Comparison of ENCODE assay signal across 1 cellular context in the genomic region with DNA sequence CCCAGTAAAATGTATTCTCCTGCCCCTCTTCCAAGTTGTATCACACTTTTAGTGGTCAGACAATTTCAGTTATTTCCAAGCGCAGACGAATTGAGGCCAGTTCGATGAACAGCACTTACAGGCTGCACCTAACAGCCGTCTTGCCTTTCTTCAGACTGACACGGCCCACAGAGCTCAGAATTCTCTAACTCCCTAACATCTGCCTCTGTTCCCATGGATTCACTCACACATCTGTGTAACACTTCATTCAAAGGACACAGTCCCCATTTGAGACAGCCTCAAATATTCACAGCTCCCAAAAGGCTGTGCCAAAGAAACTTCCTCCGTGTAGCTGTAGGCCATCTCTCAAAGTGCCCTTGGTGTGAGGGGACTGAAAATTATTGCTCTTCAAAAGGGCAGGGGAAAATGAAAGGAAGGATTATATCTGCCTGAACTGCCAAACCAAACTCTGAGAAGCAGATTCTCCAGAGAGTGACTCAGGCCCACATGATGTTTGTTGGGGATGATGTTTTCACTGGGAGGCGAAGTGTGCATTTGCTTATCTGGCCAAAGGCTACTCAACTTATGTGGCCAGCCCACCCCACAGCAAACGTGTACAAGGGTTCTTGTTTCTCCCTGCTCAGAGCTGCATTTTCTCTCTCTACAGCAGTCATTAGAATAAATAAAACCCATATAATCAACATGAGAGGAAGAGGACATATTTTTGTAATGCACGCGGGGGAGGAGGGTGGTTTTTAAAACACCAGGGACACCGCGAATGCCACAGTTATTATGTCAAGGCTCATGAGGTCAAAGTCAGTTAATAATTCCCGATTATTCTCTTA.
A peak's percentile ranks its signal among the peaks of the same experiment; 100 is the strongest.
TF ChIP-seq lines count a peak whose summit lies in the region.

No MANE protein-coding gene starts in this region.

TF ChIP-seq in HEK293, 187 proteins besides CTCF, POLR2A, EP300 and RAD21 (continued from another document and continues in another):
- TF ChIP-seq, protein P1, sequence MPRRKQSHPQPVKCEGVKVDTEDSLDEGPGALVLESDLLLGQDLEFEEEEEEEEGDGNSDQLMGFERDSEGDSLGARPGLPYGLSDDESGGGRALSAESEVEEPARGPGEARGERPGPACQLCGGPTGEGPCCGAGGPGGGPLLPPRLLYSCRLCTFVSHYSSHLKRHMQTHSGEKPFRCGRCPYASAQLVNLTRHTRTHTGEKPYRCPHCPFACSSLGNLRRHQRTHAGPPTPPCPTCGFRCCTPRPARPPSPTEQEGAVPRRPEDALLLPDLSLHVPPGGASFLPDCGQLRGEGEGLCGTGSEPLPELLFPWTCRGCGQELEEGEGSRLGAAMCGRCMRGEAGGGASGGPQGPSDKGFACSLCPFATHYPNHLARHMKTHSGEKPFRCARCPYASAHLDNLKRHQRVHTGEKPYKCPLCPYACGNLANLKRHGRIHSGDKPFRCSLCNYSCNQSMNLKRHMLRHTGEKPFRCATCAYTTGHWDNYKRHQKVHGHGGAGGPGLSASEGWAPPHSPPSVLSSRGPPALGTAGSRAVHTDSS (tag by site-specific recombination; IDR thresholded peaks at IDR 0.05): no peak
- TF ChIP-seq ZNF610 (tag by site-specific recombination; IDR thresholded peaks at IDR 0.05; ENCODE audit: borderline replicate concordance) (no peak), ZIC2 (tag by site-specific recombination; IDR thresholded peaks at IDR 0.05) (no peak), ZNF561 (tag by site-specific recombination; IDR thresholded peaks at IDR 0.05; ENCODE audit: borderline replicate concordance) (no peak), BCL11A (tag by site-specific recombination; IDR thresholded peaks at IDR 0.05; ENCODE audit: low read depth) (no peak), SALL2 (tag by site-specific recombination; IDR thresholded peaks at IDR 0.05; ENCODE audit: borderline replicate concordance) (no peak), ZNF600 (tag by site-specific recombination; IDR thresholded peaks at IDR 0.05) (0 out of 2 replicates have a peak, but pooled peaks have one; percentile 26), EGR2 (tag by site-specific recombination; IDR thresholded peaks at IDR 0.05; ENCODE audit: low read depth) (no peak), ZNF76 (tag by site-specific recombination; IDR thresholded peaks at IDR 0.05; ENCODE audit: borderline replicate concordance, low read depth) (no peak), ZNF555 (tag by site-specific recombination; conservative IDR thresholded peaks at IDR 0.05) (no peak), OVOL3 (tag by site-specific recombination; IDR thresholded peaks at IDR 0.05) (no peak), ZNF426 (tag by site-specific recombination; IDR thresholded peaks at IDR 0.05) (no peak), MYNN (tag by site-specific recombination; IDR thresholded peaks at IDR 0.05; ENCODE audit: borderline replicate concordance) (no peak), HOXC10 (CRISPR knock-in tag; IDR thresholded peaks at IDR 0.05) (no peak), ZNF169 (tag by site-specific recombination; IDR thresholded peaks at IDR 0.05) (no peak), REPIN1 (tag by site-specific recombination; IDR thresholded peaks at IDR 0.05; ENCODE audit: low read depth) (no peak), ZNF366 (tag by site-specific recombination; conservative IDR thresholded peaks at IDR 0.05) (peak; percentile 86), ZNF585B (tag by site-specific recombination; IDR thresholded peaks at IDR 0.05) (no peak), ZNF335 (tag by site-specific recombination; conservative IDR thresholded peaks at IDR 0.05) (0 out of 2 replicates have a peak, but pooled peaks have one; percentile 15), ZNF626 (tag by site-specific recombination; IDR thresholded peaks at IDR 0.05) (no peak), ZFP3 (tag by site-specific recombination; IDR thresholded peaks at IDR 0.05; ENCODE audit: low read depth) (no peak), OSR2 (tag by site-specific recombination; IDR thresholded peaks at IDR 0.05) (no peak), YY1 (tag by site-specific recombination; IDR thresholded peaks at IDR 0.05) (no peak), ZNF558 (tag by site-specific recombination; IDR thresholded peaks at IDR 0.05) (no peak), KLF7 (tag by site-specific recombination; IDR thresholded peaks at IDR 0.05; ENCODE audit: borderline replicate concordance) (no peak), GLIS2 (tag by site-specific recombination; IDR thresholded peaks at IDR 0.05) (no peak), SP7 (tag by site-specific recombination; IDR thresholded peaks at IDR 0.05) (peak; percentile 27; the same call in 1 of the 2 replicates), ZNF423 (tag by site-specific recombination; IDR thresholded peaks at IDR 0.05) (no peak), ZNF791 (tag by site-specific recombination; IDR thresholded peaks at IDR 0.05) (no peak), ZNF19 (tag by site-specific recombination; IDR thresholded peaks at IDR 0.05; ENCODE audit: low read depth) (no peak)
- TF ChIP-seq, protein P2, sequence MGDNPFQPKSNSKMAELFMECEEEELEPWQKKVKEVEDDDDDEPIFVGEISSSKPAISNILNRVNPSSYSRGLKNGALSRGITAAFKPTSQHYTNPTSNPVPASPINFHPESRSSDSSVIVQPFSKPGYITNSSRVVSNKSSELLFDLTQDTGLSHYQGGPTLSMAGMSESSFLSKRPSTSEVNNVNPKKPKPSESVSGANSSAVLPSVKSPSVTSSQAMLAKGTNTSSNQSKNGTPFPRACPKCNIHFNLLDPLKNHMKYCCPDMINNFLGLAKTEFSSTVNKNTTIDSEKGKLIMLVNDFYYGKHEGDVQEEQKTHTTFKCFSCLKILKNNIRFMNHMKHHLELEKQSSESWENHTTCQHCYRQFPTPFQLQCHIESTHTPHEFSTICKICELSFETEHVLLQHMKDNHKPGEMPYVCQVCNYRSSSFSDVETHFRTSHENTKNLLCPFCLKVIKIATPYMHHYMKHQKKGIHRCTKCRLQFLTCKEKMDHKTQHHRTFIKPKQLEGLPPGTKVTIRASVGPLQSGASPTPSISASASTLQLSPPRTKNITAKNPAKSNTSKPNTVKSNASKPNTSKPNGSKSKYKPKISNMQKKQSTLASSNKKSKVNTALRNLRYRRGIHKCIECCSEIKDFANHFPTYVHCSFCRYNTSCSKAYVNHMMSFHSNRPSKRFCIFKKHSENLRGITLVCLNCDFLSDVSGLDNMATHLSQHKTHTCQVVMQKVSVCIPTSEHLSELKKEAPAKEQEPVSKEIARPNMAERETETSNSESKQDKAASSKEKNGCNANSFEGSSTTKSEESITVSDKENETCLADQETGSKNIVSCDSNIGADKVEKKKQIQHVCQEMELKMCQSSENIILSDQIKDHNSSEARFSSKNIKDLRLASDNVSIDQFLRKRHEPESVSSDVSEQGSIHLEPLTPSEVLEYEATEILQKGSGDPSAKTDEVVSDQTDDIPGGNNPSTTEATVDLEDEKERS (tag by site-specific recombination; IDR thresholded peaks at IDR 0.05): no peak
- TF ChIP-seq, protein P3, sequence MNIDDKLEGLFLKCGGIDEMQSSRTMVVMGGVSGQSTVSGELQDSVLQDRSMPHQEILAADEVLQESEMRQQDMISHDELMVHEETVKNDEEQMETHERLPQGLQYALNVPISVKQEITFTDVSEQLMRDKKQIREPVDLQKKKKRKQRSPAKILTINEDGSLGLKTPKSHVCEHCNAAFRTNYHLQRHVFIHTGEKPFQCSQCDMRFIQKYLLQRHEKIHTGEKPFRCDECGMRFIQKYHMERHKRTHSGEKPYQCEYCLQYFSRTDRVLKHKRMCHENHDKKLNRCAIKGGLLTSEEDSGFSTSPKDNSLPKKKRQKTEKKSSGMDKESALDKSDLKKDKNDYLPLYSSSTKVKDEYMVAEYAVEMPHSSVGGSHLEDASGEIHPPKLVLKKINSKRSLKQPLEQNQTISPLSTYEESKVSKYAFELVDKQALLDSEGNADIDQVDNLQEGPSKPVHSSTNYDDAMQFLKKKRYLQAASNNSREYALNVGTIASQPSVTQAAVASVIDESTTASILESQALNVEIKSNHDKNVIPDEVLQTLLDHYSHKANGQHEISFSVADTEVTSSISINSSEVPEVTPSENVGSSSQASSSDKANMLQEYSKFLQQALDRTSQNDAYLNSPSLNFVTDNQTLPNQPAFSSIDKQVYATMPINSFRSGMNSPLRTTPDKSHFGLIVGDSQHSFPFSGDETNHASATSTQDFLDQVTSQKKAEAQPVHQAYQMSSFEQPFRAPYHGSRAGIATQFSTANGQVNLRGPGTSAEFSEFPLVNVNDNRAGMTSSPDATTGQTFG (tag by site-specific recombination; IDR thresholded peaks at IDR 0.05; ENCODE audit: borderline replicate concordance): no peak
- TF ChIP-seq, protein P4, sequence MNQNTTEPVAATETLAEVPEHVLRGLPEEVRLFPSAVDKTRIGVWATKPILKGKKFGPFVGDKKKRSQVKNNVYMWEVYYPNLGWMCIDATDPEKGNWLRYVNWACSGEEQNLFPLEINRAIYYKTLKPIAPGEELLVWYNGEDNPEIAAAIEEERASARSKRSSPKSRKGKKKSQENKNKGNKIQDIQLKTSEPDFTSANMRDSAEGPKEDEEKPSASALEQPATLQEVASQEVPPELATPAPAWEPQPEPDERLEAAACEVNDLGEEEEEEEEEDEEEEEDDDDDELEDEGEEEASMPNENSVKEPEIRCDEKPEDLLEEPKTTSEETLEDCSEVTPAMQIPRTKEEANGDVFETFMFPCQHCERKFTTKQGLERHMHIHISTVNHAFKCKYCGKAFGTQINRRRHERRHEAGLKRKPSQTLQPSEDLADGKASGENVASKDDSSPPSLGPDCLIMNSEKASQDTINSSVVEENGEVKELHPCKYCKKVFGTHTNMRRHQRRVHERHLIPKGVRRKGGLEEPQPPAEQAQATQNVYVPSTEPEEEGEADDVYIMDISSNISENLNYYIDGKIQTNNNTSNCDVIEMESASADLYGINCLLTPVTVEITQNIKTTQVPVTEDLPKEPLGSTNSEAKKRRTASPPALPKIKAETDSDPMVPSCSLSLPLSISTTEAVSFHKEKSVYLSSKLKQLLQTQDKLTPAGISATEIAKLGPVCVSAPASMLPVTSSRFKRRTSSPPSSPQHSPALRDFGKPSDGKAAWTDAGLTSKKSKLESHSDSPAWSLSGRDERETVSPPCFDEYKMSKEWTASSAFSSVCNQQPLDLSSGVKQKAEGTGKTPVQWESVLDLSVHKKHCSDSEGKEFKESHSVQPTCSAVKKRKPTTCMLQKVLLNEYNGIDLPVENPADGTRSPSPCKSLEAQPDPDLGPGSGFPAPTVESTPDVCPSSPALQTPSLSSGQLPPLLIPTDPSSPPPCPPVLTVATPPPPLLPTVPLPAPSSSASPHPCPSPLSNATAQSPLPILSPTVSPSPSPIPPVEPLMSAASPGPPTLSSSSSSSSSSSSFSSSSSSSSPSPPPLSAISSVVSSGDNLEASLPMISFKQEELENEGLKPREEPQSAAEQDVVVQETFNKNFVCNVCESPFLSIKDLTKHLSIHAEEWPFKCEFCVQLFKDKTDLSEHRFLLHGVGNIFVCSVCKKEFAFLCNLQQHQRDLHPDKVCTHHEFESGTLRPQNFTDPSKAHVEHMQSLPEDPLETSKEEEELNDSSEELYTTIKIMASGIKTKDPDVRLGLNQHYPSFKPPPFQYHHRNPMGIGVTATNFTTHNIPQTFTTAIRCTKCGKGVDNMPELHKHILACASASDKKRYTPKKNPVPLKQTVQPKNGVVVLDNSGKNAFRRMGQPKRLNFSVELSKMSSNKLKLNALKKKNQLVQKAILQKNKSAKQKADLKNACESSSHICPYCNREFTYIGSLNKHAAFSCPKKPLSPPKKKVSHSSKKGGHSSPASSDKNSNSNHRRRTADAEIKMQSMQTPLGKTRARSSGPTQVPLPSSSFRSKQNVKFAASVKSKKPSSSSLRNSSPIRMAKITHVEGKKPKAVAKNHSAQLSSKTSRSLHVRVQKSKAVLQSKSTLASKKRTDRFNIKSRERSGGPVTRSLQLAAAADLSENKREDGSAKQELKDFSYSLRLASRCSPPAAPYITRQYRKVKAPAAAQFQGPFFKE (tag by site-specific recombination; IDR thresholded peaks at IDR 0.05; ENCODE audit: borderline replicate concordance): no peak
- TF ChIP-seq, protein P5, sequence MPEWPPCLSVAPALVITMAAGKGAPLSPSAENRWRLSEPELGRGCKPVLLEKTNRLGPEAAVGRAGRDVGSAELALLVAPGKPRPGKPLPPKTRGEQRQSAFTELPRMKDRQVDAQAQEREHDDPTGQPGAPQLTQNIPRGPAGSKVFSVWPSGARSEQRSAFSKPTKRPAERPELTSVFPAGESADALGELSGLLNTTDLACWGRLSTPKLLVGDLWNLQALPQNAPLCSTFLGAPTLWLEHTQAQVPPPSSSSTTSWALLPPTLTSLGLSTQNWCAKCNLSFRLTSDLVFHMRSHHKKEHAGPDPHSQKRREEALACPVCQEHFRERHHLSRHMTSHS (tag by site-specific recombination; IDR thresholded peaks at IDR 0.05): no peak
- TF ChIP-seq, protein P6, sequence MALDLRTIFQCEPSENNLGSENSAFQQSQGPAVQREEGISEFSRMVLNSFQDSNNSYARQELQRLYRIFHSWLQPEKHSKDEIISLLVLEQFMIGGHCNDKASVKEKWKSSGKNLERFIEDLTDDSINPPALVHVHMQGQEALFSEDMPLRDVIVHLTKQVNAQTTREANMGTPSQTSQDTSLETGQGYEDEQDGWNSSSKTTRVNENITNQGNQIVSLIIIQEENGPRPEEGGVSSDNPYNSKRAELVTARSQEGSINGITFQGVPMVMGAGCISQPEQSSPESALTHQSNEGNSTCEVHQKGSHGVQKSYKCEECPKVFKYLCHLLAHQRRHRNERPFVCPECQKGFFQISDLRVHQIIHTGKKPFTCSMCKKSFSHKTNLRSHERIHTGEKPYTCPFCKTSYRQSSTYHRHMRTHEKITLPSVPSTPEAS (tag by site-specific recombination; IDR thresholded peaks at IDR 0.05): no peak
- TF ChIP-seq, protein P7, sequence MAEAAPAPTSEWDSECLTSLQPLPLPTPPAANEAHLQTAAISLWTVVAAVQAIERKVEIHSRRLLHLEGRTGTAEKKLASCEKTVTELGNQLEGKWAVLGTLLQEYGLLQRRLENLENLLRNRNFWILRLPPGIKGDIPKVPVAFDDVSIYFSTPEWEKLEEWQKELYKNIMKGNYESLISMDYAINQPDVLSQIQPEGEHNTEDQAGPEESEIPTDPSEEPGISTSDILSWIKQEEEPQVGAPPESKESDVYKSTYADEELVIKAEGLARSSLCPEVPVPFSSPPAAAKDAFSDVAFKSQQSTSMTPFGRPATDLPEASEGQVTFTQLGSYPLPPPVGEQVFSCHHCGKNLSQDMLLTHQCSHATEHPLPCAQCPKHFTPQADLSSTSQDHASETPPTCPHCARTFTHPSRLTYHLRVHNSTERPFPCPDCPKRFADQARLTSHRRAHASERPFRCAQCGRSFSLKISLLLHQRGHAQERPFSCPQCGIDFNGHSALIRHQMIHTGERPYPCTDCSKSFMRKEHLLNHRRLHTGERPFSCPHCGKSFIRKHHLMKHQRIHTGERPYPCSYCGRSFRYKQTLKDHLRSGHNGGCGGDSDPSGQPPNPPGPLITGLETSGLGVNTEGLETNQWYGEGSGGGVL (tag by site-specific recombination; IDR thresholded peaks at IDR 0.05): no peak
- TF ChIP-seq, protein P8, sequence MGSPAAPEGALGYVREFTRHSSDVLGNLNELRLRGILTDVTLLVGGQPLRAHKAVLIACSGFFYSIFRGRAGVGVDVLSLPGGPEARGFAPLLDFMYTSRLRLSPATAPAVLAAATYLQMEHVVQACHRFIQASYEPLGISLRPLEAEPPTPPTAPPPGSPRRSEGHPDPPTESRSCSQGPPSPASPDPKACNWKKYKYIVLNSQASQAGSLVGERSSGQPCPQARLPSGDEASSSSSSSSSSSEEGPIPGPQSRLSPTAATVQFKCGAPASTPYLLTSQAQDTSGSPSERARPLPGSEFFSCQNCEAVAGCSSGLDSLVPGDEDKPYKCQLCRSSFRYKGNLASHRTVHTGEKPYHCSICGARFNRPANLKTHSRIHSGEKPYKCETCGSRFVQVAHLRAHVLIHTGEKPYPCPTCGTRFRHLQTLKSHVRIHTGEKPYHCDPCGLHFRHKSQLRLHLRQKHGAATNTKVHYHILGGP (tag by site-specific recombination; IDR thresholded peaks at IDR 0.05): no peak
